Comparison of ENCODE assay signal across 9 cellular contexts in the genomic region with DNA sequence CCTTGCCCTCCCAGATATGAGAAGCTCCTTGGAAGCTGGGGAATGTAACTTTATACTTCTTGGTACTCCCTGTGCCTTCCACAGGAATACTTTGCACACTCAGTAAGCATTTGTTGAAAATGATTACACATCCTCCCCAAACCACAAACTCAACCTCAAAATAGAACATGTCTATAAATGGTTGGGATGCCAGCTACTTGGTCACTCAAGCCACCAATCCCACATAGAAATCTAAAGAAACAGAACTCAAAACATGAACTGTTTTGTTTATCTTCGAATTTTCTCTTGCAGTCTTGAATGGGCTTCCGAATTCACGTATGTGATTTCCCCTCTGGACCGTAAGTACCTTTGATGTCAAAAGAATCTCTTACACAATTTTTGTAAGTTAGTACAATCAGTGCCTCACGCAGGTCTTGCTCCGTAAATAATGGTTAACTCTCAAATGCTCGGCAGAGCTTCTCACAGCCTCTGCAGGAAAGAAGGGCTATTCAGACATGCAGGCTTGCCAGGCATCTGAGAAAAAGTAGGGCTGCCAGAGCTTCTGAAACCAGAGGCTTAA. TPM values are rescaled to one million over a fixed set of nuclear protein-coding genes. Genes with fewer than 3 reads are reported as not detected.
DNase-seq lines count a peak whose midpoint lies in the region; ATAC-seq, FAIRE-seq and TF ChIP-seq lines count a peak whose summit lies in the region.
"Had no signal": no experiment of that assay in that cellular context is flagged by ENCODE, and none has a peak within 500 bp of the region (broad histone marks: within the 10 kb centered on the region; RNA-seq: fewer than 3 reads in every experiment).

No MANE protein-coding gene starts in this region.

- H3K27ac ChIP-seq in astrocyte (ENCODE audit: low read depth, low read length) = peak overlapping the region; percentile 95
- no peak overlapping the region for H3K27ac ChIP-seq in liver (ENCODE audit: low read depth in 1 of 2, low read length in 2 of 2)
- H3K27ac ChIP-seq in urinary bladder (ENCODE audit: low read depth) = peak overlapping the region; percentile 53

- H3K4me1 Mint-ChIP-seq in activated T-cell treated with anti-CD3 and anti-CD28 coated beads, Interleukin-2, amount 50 U/mL, for 72 hours (ENCODE audit: low read depth) = peaks cover 56% of the 10 kb centered on the region
- H3K4me1 Mint-ChIP-seq in astrocyte (ENCODE audit: low read depth, unreplicated experiment) = peaks cover 45% of the 10 kb centered on the region

- peak; percentile 5 to 25 for ATAC-seq in activated T-cell treated with anti-CD3 and anti-CD28 coated beads, Interleukin-2, amount 50 U/mL, for 72 hours (replicated peaks in 1 of 2)
- ATAC-seq in HG03571 (IDR thresholded peaks at IDR 0.05; ENCODE audit: unreplicated experiment) = no peak

- peaks cover 38% of the 10 kb centered on the region for H3K4me1 ChIP-seq in astrocyte (ENCODE audit: insufficient read depth, low read length)
- H3K4me1 ChIP-seq in liver (ENCODE audit: control insufficient read depth in 4 of 4, insufficient read depth in 4 of 4, low read length in 3 of 4) = peaks cover 0 to 4% (median 2%) of the 10 kb centered on the region in 4 donors
- no peaks in the 10 kb centered on the region for H3K4me1 ChIP-seq in urinary bladder (ENCODE audit: insufficient read depth)

- H3K79me2 ChIP-seq in astrocyte (ENCODE audit: insufficient read depth, low read length) = peaks cover 41% of the 10 kb centered on the region

- peak overlapping the region; percentile 86 for H3K4me2 ChIP-seq in astrocyte (ENCODE audit: low read length)

- peaks cover 33% of the 10 kb centered on the region for H3K27me3 Mint-ChIP-seq in activated T-cell treated with anti-CD3 and anti-CD28 coated beads, Interleukin-2, amount 50 U/mL, for 72 hours (ENCODE audit: low read depth)
- no peaks in the 10 kb centered on the region for H3K27me3 Mint-ChIP-seq in astrocyte (ENCODE audit: low read depth, unreplicated experiment)

- no peaks in the 10 kb centered on the region for H3K36me3 Mint-ChIP-seq in activated T-cell treated with anti-CD3 and anti-CD28 coated beads, Interleukin-2, amount 50 U/mL, for 72 hours (ENCODE audit: insufficient read depth in 2 of 2)
- peaks cover 11% of the 10 kb centered on the region for H3K36me3 Mint-ChIP-seq in astrocyte (ENCODE audit: low read depth, unreplicated experiment)

- H3K36me3 ChIP-seq in astrocyte (ENCODE audit: insufficient read depth, low read length) = peaks cover 3% of the 10 kb centered on the region
- no peaks in the 10 kb centered on the region for H3K36me3 ChIP-seq in liver (ENCODE audit: control insufficient read depth in 4 of 4, insufficient read depth in 3 of 4, low read depth in 1 of 4, low read length in 3 of 4)
- no peaks in the 10 kb centered on the region for H3K36me3 ChIP-seq in urinary bladder (ENCODE audit: insufficient read depth)

- no peaks in the 10 kb centered on the region for H3K9me3 ChIP-seq in astrocyte (ENCODE audit: insufficient read depth, low read depth, low read length)
- H3K9me3 ChIP-seq in liver (ENCODE audit: control insufficient read depth in 4 of 4, low read length in 3 of 4) = no peaks in the 10 kb centered on the region

- H3K27me3 ChIP-seq in astrocyte (ENCODE audit: insufficient read depth, low read length) (no peaks in the 10 kb centered on the region), liver (ENCODE audit: control insufficient read depth in 4 of 4, insufficient read depth in 4 of 4, low read length in 3 of 4) (no peaks in the 10 kb centered on the region)

- H3K9ac ChIP-seq in astrocyte (ENCODE audit: low read length) = peak overlapping the region; percentile 83
- H3K9ac ChIP-seq in liver (ENCODE audit: low read depth in 1 of 2, low read length in 2 of 2) = no peak overlapping the region

- peak overlapping the region; percentile 55 to 61 for H3K4me3 Mint-ChIP-seq in activated T-cell treated with anti-CD3 and anti-CD28 coated beads, Interleukin-2, amount 50 U/mL, for 72 hours
- peak overlapping the region; percentile 9 for H3K4me3 Mint-ChIP-seq in astrocyte (ENCODE audit: unreplicated experiment)

- no peaks in the 10 kb centered on the region for H4K20me1 ChIP-seq in astrocyte (ENCODE audit: insufficient read depth, low read length)

- no peak overlapping the region for H2AFZ ChIP-seq in astrocyte (ENCODE audit: low read depth, low read length)

- H3K9me3 Mint-ChIP-seq in activated T-cell treated with anti-CD3 and anti-CD28 coated beads, Interleukin-2, amount 50 U/mL, for 72 hours = no peaks in the 10 kb centered on the region
- no peaks in the 10 kb centered on the region for H3K9me3 Mint-ChIP-seq in astrocyte (ENCODE audit: unreplicated experiment)

- no peak for TF ChIP-seq RAD21 in liver (IDR thresholded peaks at IDR 0.05)

- H3K27ac Mint-ChIP-seq in activated T-cell treated with anti-CD3 and anti-CD28 coated beads, Interleukin-2, amount 50 U/mL, for 72 hours = peak overlapping the region; percentile 8
- peak overlapping the region; percentile 99 for H3K27ac Mint-ChIP-seq in astrocyte (ENCODE audit: unreplicated experiment)

- TF ChIP-seq CTCF in astrocyte (IDR thresholded peaks at IDR 0.05; ENCODE audit: insufficient read depth, low read depth, low read length) (no peak), liver (IDR thresholded peaks at IDR 0.05; ENCODE audit: low read depth, low read length, missing input control) (no peak)

- FAIRE-seq in astrocyte (lab: Jason Lieb, UNC) = peak; percentile 84
- FAIRE-seq: endometrium had no signal

- peak in 1 of 2 donors; percentile 3 for DNase-seq in activated T-cell treated with anti-CD3 and anti-CD28 coated beads, Interleukin-2, amount 50 U/mL, for 72 hours
- no peak for DNase-seq in activated T-cell treated with anti-CD3 and anti-CD28 coated beads, Interleukin-2, amount 50 U/mL, for 48 hours
- DNase-seq in astrocyte (ENCODE audit: low read depth) = peak; percentile 96
- no peak for DNase-seq in cortex of kidney (lab: John Stamatoyannopoulos, UW)
- no peak for DNase-seq in stimulated activated CD4-positive, alpha-beta T cell treated with anti-CD3 and anti-CD28 coated beads, Interleukin-4, amount 100 ng/mL, for 4 hours

- 25% methylated on average over 7 of the region's 7 CpGs for WGBS in liver
- 20% methylated on average over 7 of the region's 7 CpGs for WGBS in urinary bladder

- H3K4me3 ChIP-seq in astrocyte (ENCODE audit: insufficient read depth, low read depth, low read length) (peak overlapping the region; percentile 52), liver (ENCODE audit: low read depth in 1 of 3, low read length in 3 of 3) (no peak overlapping the region), urinary bladder (ENCODE audit: low read depth, low read length) (no peak overlapping the region)

TF ChIP-seq in liver, 16 proteins besides CTCF, POLR2A, EP300 and RAD21:
- TF ChIP-seq HNF4A (conservative IDR thresholded peaks at IDR 0.05) (peak in 1 of 2 donors; percentile 47), SP1 (IDR thresholded peaks at IDR 0.05) (peak; percentile 31), NR2F2 (IDR thresholded peaks at IDR 0.05) (no peak)
- TF ChIP-seq, protein P1, sequence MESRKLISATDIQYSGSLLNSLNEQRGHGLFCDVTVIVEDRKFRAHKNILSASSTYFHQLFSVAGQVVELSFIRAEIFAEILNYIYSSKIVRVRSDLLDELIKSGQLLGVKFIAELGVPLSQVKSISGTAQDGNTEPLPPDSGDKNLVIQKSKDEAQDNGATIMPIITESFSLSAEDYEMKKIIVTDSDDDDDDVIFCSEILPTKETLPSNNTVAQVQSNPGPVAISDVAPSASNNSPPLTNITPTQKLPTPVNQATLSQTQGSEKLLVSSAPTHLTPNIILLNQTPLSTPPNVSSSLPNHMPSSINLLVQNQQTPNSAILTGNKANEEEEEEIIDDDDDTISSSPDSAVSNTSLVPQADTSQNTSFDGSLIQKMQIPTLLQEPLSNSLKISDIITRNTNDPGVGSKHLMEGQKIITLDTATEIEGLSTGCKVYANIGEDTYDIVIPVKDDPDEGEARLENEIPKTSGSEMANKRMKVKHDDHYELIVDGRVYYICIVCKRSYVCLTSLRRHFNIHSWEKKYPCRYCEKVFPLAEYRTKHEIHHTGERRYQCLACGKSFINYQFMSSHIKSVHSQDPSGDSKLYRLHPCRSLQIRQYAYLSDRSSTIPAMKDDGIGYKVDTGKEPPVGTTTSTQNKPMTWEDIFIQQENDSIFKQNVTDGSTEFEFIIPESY (IDR thresholded peaks at IDR 0.05) = no peak
TF ChIP-seq in liver: peak in this region for 2.

RNA-seq across cellular contexts. Expression of a gene that starts 26.9 kb away (rescaled TPM):
- 1 to 10 TPM; 1.4 to 4.8 TPM for total RNA-seq in activated T-cell treated with anti-CD3 and anti-CD28 coated beads, Interleukin-2, amount 50 U/mL, for 72 hours
- total RNA-seq in astrocyte (135 and 138 TPM in 2 replicates), liver (10 to 100 TPM in 1 of 2 donors, 1 to 10 TPM in 1; 5.4 to 10.6 TPM), urinary bladder (26.5 TPM)
- polyA plus RNA-seq in liver (1 to 10 TPM; 1.0 to 1.3 TPM), urinary bladder (30.6 TPM)

RNA-seq across cellular contexts. Expression of a gene that starts 55.5 kb away (rescaled TPM):
- 100 to 1,000 TPM; 169 to 179 TPM for total RNA-seq in activated T-cell treated with anti-CD3 and anti-CD28 coated beads, Interleukin-2, amount 50 U/mL, for 72 hours
- total RNA-seq in astrocyte = 143 and 148 TPM in 2 replicates
- 10 to 100 TPM; 26.3 to 73.2 TPM for total RNA-seq in liver
- 10 to 100 TPM; 62.5 to 88.6 TPM for polyA plus RNA-seq in liver
- total RNA-seq in urinary bladder = 35.5 TPM
- 53.5 TPM for polyA plus RNA-seq in urinary bladder

Comparison
In these comparisons a context has a peak if more than half of its experiments do, and no peak if none do; other contexts are left out.
1. H3K27ac ChIP-seq: peak in astrocyte (single experiment) and urinary bladder (single experiment); none in liver (0 of 2).